Comparison of ENCODE assay signal across 1 cellular context in the genomic region with DNA sequence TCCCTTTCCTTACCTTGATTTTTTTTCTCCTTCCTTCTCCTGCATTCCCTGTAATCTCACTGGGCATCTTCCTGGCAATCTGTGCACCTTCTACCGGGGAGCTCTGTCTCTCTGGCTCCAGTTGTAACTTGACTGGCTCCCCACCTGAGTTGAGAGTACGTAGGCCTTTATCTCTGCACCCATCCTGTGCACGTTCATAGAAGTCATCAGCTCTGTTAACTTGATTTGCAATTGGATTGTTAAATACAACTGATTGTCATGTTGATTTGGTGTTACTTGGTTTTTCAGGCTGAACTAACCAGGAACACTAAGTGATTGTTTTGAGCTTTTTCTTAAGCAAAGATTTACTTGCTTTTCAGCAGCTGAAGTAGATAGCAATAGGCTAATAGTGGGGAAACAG.
TF ChIP-seq lines count a peak whose summit lies in the region.

No MANE protein-coding gene starts in this region.

TF ChIP-seq in endothelial cell of umbilical vein, 7 proteins besides CTCF, POLR2A, EP300 and RAD21:
- TF ChIP-seq GATA2 (IDR thresholded peaks at IDR 0.05; ENCODE audit: insufficient read depth, insufficient read length, low read depth, low read length) (no peak), JUN (IDR thresholded peaks at IDR 0.05; ENCODE audit: borderline replicate concordance, insufficient read depth, insufficient read length, low read depth) (no peak), FOS (IDR thresholded peaks at IDR 0.05; ENCODE audit: borderline replicate concordance, insufficient read depth, low read length) (no peak), EZH2 (IDR thresholded peaks at IDR 0.05; ENCODE audit: borderline replicate concordance, low read depth, low read length, severe bottlenecking) (no peak)
- TF ChIP-seq, protein P1, sequence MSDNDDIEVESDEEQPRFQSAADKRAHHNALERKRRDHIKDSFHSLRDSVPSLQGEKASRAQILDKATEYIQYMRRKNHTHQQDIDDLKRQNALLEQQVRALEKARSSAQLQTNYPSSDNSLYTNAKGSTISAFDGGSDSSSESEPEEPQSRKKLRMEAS (IDR thresholded peaks at IDR 0.05; ENCODE audit: insufficient read depth, insufficient read length), result no peak
